In the genomic region with DNA sequence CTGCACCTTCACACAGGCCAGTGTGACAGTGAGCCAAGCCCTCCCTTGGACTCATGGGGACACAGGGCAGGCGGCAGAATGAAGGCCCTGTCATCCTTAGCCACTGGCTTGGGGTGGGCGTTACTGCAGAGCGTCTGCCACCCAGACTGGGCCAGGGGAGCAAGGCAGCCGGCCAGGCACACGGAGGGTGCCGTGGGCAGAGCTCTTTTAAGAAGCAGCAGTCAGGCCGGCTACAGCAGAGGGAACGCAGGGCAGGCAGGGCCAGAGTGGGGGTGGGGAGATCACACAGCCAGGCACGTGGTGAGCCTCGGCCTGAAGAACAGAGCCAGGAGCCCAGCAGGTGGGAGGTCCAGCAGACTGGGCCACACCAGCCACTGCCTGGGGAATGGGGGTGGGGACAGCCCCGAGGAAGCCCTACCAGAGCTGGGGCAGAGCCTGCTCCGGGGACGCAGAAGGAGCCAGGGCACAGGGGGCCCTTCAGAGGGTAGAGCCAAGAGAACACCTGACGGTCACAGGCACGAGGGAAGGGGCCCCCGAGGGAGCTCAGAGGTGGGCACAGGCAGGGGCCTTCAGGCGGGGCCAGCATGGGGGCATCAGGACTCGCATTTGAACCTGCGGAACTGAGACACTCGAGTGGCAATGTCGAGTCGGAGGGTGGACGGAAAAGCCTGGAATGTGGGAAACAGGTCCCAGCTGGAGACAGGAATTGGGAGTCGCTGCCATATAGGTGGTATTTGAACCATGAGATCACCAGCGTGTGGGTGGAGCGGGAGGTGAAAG, we compare ENCODE assay signal across 14 cellular contexts. TPM values are rescaled to one million over a fixed set of nuclear protein-coding genes. Genes with fewer than 3 reads are reported as not detected.
DNase-seq lines count a peak whose midpoint lies in the region; ATAC-seq and TF ChIP-seq lines count a peak whose summit lies in the region.
"Had no signal": no experiment of that assay in that cellular context is flagged by ENCODE, and none has a peak within 500 bp of the region (broad histone marks: within the 10 kb centered on the region; RNA-seq: fewer than 3 reads in every experiment).

No MANE protein-coding gene starts in this region.

- H2AFZ ChIP-seq in SK-N-SH (ENCODE audit: low read depth) (no peak overlapping the region), osteoblast (ENCODE audit: low read length) (no peak overlapping the region)

- H3K36me3 ChIP-seq in SK-N-SH (replicated peaks in 1 of 2; ENCODE audit: control insufficient read depth in 1 of 2, insufficient read depth in 2 of 2, low read length in 1 of 2) (no peaks in the 10 kb centered on the region), heart left ventricle (no peaks in the 10 kb centered on the region), osteoblast (ENCODE audit: insufficient read depth, low read length) (no peaks in the 10 kb centered on the region), SJCRH30 (no peaks in the 10 kb centered on the region)
- H3K36me3 ChIP-seq: MG63 had no signal

- H3K79me2 ChIP-seq in SK-N-SH (ENCODE audit: insufficient read depth) (no peaks in the 10 kb centered on the region), osteoblast (ENCODE audit: insufficient read depth, low read length) (no peaks in the 10 kb centered on the region)

- POLR2A ChIA-PET in SK-N-SH (lab: Yijun Ruan, JAX), result interaction anchor here (0.6 to 1.6 kb wide), 5 partner anchors 12 to 56 kb away, joined by 3 to 5 read pairs (median 4); no protein-coding TSS in a partner anchor

- H3K4me1 ChIP-seq in SK-N-SH (ENCODE audit: control insufficient read depth in 1 of 2, insufficient read depth in 2 of 2, low read depth in 1 of 2, low read length in 1 of 2) (peaks cover 0 to 69% of the 10 kb centered on the region in 2 experiments; a peak in 2 of 4 replicates), heart left ventricle (peaks cover 0 to 8% (median 0%) of the 10 kb centered on the region in 12 donors), osteoblast (ENCODE audit: insufficient read depth, low read length) (no peaks in the 10 kb centered on the region), SJCRH30 (no peaks in the 10 kb centered on the region)

- H3K9me2 ChIP-seq in SK-N-SH, result no peaks in the 10 kb centered on the region

- H3K4me3 ChIP-seq in SK-N-SH (ENCODE audit: low read depth in 2 of 2, low read length in 1 of 2) (no peak overlapping the region; a peak in 1 of 4 replicates), heart left ventricle (no peak overlapping the region), osteoblast (ENCODE audit: insufficient read depth, low read length) (no peak overlapping the region), SJCRH30 (no peak overlapping the region)
- H3K4me3 ChIP-seq: MG63 had no signal

- no peak for TF ChIP-seq CTCF in SK-N-SH (IDR thresholded peaks at IDR 0.05)
- TF ChIP-seq CTCF in heart left ventricle (IDR thresholded peaks at IDR 0.05), result no peak
- no peak for TF ChIP-seq CTCF in osteoblast (IDR thresholded peaks at IDR 0.05; ENCODE audit: extremely low read depth, low read depth, low read length)

- 62% methylated on average over 23 of the region's 26 CpGs for WGBS in SK-N-SH (ENCODE audit: low lambda C conversion rate)
- 60 to 73% (median 65%) methylated on average over 22 to 26 of the region's 26 CpGs for WGBS in heart left ventricle, 4 donors

- H3K27ac ChIP-seq in SK-N-SH (ENCODE audit: low read depth in 2 of 2, low read length in 1 of 2), result peak overlapping the region in 1 of 2 experiments; percentile 96; a peak in 2 of 4 replicates
- H3K27ac ChIP-seq in heart left ventricle, result peak overlapping the region in 1 of 12 donors; percentile 57
- H3K27ac ChIP-seq in osteoblast (ENCODE audit: low read depth, low read length), result no peak overlapping the region
- no peak overlapping the region for H3K27ac ChIP-seq in SJCRH30

- CTCF ChIA-PET in SK-N-SH (lab: Yijun Ruan, JAX), result interaction anchor here (1.2 to 2.1 kb wide), 5 partner anchors 12 to 70 kb away, joined by 3 to 9 read pairs (median 5); no protein-coding TSS in a partner anchor

- TF ChIP-seq EP300 in SK-N-SH (IDR thresholded peaks at IDR 0.05; ENCODE audit: borderline replicate concordance in 1 of 2, low read depth in 1 of 2, low read length in 1 of 2), result no peak

- H4K20me1 ChIP-seq in SK-N-SH (ENCODE audit: insufficient read depth), result no peaks in the 10 kb centered on the region
- H4K20me1 ChIP-seq in osteoblast (ENCODE audit: insufficient read depth, low read length), result peaks cover 20% of the 10 kb centered on the region

- DNase-seq in ELF-1 (ENCODE audit: low read depth, low spot score) (peak; percentile 46), SK-N-SH (peak; percentile 82), heart left ventricle (peak in 2 of 5 donors; percentile 45 to 54), osteoblast (ENCODE audit: insufficient read length, low spot score, missing footprints) (peak; percentile 71), SJCRH30 (no peak), activated T-cell treated with anti-CD3 and anti-CD28 coated beads for 4 hours (no peak), H4 (ENCODE audit: low spot score) (no peak)
- DNase-seq: dermis blood vessel endothelial cell, HFFc6, immature natural killer cell, MG63, naive B cell, NCI-H345 had no signal

- no peak for TF ChIP-seq POLR2A in heart left ventricle (IDR thresholded peaks at IDR 0.05)

- ATAC-seq in heart left ventricle (peak; percentile 33 to 69 (median 51)), GM19395 (IDR thresholded peaks at IDR 0.05; ENCODE audit: unreplicated experiment) (no peak)

- 0 out of 2 replicates have a peak, but pooled peaks have one; percentile 3 for TF ChIP-seq RAD21 in SK-N-SH (IDR thresholded peaks at IDR 0.05; ENCODE audit: low read length)

- no peaks in the 10 kb centered on the region for H3F3A ChIP-seq in SK-N-SH (replicated peaks; ENCODE audit: insufficient read depth)

- intact Hi-C loops in heart left ventricle (cut with DNase I), result no loop called here

- no peak overlapping the region for H3K9ac ChIP-seq in SK-N-SH

- H3K9me3 ChIP-seq in SK-N-SH (no peaks in the 10 kb centered on the region), heart left ventricle (peaks cover 0 to 15% (median 2%) of the 10 kb centered on the region in 12 donors), osteoblast (ENCODE audit: low read depth, low read length) (no peaks in the 10 kb centered on the region), SJCRH30 (replicated peaks) (no peaks in the 10 kb centered on the region)

- H3K4me2 ChIP-seq in SK-N-SH (no peak overlapping the region), osteoblast (ENCODE audit: insufficient read depth, low read length) (no peak overlapping the region)

- H3K27me3 ChIP-seq in SK-N-SH (ENCODE audit: insufficient read depth) (no peaks in the 10 kb centered on the region), heart left ventricle (no peaks in the 10 kb centered on the region), osteoblast (ENCODE audit: insufficient read depth, low read length) (peaks cover 3% of the 10 kb centered on the region), SJCRH30 (no peaks in the 10 kb centered on the region)
- H3K27me3 ChIP-seq: MG63 had no signal

TF ChIP-seq in SK-N-SH, 30 proteins besides CTCF, POLR2A, EP300 and RAD21 (continues in another document):
- TF ChIP-seq, protein P1, sequence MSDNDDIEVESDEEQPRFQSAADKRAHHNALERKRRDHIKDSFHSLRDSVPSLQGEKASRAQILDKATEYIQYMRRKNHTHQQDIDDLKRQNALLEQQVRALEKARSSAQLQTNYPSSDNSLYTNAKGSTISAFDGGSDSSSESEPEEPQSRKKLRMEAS (IDR thresholded peaks at IDR 0.05; ENCODE audit: low read depth), result no peak
- TF ChIP-seq MXI1 (IDR thresholded peaks at IDR 0.05; ENCODE audit: low read depth, low read length) (peak; percentile 64; the same call in 1 of the 2 replicates), SIN3A (IDR thresholded peaks at IDR 0.05; ENCODE audit: borderline replicate concordance, low read depth, low read length) (no peak), RCOR1 (IDR thresholded peaks at IDR 0.05; ENCODE audit: low read length) (peak; percentile 11; the same call in 1 of the 2 replicates), GABPA (IDR thresholded peaks at IDR 0.05; ENCODE audit: low read depth) (no peak), ELF1 (IDR thresholded peaks at IDR 0.05) (no peak), SMC3 (IDR thresholded peaks at IDR 0.05; ENCODE audit: low read depth, low read length) (peak; percentile 11; the same call in 1 of the 2 replicates), RFX5 (IDR thresholded peaks at IDR 0.05; ENCODE audit: low read length) (no peak)
- TF ChIP-seq, protein P2, sequence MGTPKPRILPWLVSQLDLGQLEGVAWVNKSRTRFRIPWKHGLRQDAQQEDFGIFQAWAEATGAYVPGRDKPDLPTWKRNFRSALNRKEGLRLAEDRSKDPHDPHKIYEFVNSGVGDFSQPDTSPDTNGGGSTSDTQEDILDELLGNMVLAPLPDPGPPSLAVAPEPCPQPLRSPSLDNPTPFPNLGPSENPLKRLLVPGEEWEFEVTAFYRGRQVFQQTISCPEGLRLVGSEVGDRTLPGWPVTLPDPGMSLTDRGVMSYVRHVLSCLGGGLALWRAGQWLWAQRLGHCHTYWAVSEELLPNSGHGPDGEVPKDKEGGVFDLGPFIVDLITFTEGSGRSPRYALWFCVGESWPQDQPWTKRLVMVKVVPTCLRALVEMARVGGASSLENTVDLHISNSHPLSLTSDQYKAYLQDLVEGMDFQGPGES (IDR thresholded peaks at IDR 0.05; ENCODE audit: low read depth, low read length), result no peak
- TF ChIP-seq, protein P3, sequence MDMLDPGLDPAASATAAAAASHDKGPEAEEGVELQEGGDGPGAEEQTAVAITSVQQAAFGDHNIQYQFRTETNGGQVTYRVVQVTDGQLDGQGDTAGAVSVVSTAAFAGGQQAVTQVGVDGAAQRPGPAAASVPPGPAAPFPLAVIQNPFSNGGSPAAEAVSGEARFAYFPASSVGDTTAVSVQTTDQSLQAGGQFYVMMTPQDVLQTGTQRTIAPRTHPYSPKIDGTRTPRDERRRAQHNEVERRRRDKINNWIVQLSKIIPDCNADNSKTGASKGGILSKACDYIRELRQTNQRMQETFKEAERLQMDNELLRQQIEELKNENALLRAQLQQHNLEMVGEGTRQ (IDR thresholded peaks at IDR 0.05; ENCODE audit: borderline replicate concordance, low read depth, low read length), result no peak

RNA-seq across cellular contexts. Expression of a gene that starts 14.1 kb away (rescaled TPM):
- polyA plus RNA-seq in SK-N-SH (2012; rRNA removed) (27.0 and 27.8 TPM in 2 replicates), heart left ventricle (1 to 10 TPM; 4.7 to 8.2 TPM)
- polyA plus RNA-seq in SK-N-SH (2012; cell fraction: cytosol; rRNA removed), result 20.1 and 23.8 TPM in 2 replicates
- 21.1 and 30.0 TPM in 2 replicates for polyA plus RNA-seq in SK-N-SH (2012; cell fraction: nucleus; rRNA removed)
- total RNA-seq in heart left ventricle (1 to 10 TPM; 3.8 to 9.8 (median 6.2) TPM), osteoblast (12.7 and 14.5 TPM in 2 replicates)
- total RNA-seq in SJCRH30 (2014; rRNA removed; shearing (Covaris generic)), result 2.8 and 4.2 TPM in 2 replicates
- 13.8 and 22.2 TPM in 2 replicates for total RNA-seq in H4 (2014; rRNA removed; shearing (Covaris generic))

RNA-seq across cellular contexts. Expression of a gene that starts 38.4 kb away (rescaled TPM):
- 10.0 and 11.2 TPM in 2 replicates for polyA plus RNA-seq in SK-N-SH (2012; rRNA removed)
- polyA plus RNA-seq in SK-N-SH (2012; cell fraction: cytosol; rRNA removed), result 7.4 and 7.6 TPM in 2 replicates
- polyA plus RNA-seq in SK-N-SH (2012; cell fraction: nucleus; rRNA removed), result 44.8 and 57.8 TPM in 2 replicates
- total RNA-seq in heart left ventricle, result 1 to 10 TPM; 2.6 to 8.9 (median 5.0) TPM
- 1 to 10 TPM; 5.1 to 7.6 TPM for polyA plus RNA-seq in heart left ventricle
- total RNA-seq in osteoblast, result 11.2 and 13.4 TPM in 2 replicates
- total RNA-seq in SJCRH30 (2014; rRNA removed; shearing (Covaris generic)), result 1.8 and 2.8 TPM in 2 replicates
- total RNA-seq in H4 (2014; rRNA removed; shearing (Covaris generic)), result 4.7 and 7.9 TPM in 2 replicates

Comparison
In these comparisons a context has a peak if more than half of its experiments do, and no peak if none do; other contexts are left out.
1. DNase-seq: peak in ELF-1 (single experiment), SK-N-SH (single experiment) and osteoblast (single experiment); none in SJCRH30 (0 of 2), activated T-cell treated with anti-CD3 and anti-CD28 coated beads for 4 hours (single experiment) and H4 (single experiment).